Comparison of ENCODE assay signal across 1 cellular context in the genomic region with DNA sequence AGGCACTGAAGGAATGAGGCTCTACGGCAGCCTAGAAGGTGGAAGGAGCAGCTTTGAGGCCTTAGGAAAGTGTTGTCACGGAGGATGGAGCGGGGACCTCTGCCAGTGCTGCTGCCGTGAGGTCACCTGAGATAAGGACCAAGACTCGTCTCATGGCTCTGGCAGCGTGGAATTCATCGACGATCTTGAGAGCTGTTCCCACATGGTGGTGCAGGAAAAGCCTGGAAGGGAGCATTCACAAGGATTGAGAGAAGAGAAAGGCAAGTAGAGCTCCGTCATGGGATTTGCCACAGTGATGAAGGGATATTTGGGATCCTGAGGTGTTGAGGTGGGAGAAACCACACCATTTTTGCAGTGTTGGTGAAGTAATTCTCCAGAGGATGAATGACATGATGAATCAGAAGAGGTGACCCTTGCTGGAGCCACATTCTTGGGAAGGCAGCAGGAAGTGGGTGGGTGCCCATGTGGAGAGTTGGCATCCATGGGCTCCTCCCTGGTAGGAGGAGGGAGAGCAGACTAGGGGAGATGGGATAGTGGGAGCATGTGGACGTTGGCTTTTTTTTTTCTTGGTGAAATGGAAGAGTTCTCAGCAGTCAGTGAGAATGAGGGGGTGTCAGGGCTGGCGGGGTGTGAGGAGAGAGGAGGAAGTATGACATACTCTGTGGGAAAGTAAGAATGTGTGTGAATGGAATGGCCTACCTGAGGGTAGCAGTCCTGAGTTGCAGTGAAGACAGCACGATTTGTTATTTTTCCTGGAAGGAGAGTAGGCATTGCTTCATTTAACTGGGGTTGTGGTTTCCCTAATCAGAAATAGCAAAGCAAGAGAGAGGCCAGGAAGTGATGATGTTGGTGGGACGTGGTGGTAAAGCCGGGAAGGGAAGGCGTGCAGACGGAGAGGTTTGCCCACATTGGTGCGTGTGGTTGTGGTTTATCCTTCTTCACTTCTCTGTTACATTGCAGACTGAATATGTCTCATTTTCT.
TF ChIP-seq lines count a peak whose summit lies in the region.

No MANE protein-coding gene starts in this region.

TF ChIP-seq in HepG2, 621 proteins besides CTCF, POLR2A, EP300 and RAD21 (continued from another document):
- TF ChIP-seq SALL2 (CRISPR knock-in tag; IDR thresholded peaks at IDR 0.05) (no peak), ZNF619 (CRISPR knock-in tag; IDR thresholded peaks at IDR 0.05) (no peak), MAFK (conservative IDR thresholded peaks at IDR 0.05 in 1 of 2, IDR thresholded peaks at IDR 0.05 in 1 of 2; ENCODE audit: low read length in 2 of 2) (no peak), ZNF543 (CRISPR knock-in tag; IDR thresholded peaks at IDR 0.05) (no peak), ZEB1 (IDR thresholded peaks at IDR 0.05; ENCODE audit: insufficient replicate concordance, low read depth) (no peak), ZNF225 (CRISPR knock-in tag; IDR thresholded peaks at IDR 0.05) (no peak), PRMT3 (CRISPR knock-in tag; IDR thresholded peaks at IDR 0.05; ENCODE audit: borderline replicate concordance, low read depth) (no peak), CHCHD3 (CRISPR knock-in tag; IDR thresholded peaks at IDR 0.05) (no peak), ZNF839 (CRISPR knock-in tag; IDR thresholded peaks at IDR 0.05; ENCODE audit: borderline replicate concordance) (no peak), MEIS1 (CRISPR knock-in tag; IDR thresholded peaks at IDR 0.05; ENCODE audit: borderline replicate concordance) (no peak), SETDB1 (CRISPR knock-in tag; IDR thresholded peaks at IDR 0.05; ENCODE audit: borderline replicate concordance) (no peak), SOX13 (IDR thresholded peaks at IDR 0.05) (no peak), SOX13 (CRISPR knock-in tag; conservative IDR thresholded peaks at IDR 0.05 in 1 of 2, IDR thresholded peaks at IDR 0.05 in 1 of 2) (no peak)
- TF ChIP-seq, protein P1, sequence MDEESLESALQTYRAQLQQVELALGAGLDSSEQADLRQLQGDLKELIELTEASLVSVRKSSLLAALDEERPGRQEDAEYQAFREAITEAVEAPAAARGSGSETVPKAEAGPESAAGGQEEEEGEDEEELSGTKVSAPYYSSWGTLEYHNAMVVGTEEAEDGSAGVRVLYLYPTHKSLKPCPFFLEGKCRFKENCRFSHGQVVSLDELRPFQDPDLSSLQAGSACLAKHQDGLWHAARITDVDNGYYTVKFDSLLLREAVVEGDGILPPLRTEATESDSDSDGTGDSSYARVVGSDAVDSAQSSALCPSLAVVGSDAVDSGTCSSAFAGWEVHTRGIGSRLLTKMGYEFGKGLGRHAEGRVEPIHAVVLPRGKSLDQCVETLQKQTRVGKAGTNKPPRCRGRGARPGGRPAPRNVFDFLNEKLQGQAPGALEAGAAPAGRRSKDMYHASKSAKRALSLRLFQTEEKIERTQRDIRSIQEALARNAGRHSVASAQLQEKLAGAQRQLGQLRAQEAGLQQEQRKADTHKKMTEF (CRISPR knock-in tag; IDR thresholded peaks at IDR 0.05), result no peak
